In the genomic region with DNA sequence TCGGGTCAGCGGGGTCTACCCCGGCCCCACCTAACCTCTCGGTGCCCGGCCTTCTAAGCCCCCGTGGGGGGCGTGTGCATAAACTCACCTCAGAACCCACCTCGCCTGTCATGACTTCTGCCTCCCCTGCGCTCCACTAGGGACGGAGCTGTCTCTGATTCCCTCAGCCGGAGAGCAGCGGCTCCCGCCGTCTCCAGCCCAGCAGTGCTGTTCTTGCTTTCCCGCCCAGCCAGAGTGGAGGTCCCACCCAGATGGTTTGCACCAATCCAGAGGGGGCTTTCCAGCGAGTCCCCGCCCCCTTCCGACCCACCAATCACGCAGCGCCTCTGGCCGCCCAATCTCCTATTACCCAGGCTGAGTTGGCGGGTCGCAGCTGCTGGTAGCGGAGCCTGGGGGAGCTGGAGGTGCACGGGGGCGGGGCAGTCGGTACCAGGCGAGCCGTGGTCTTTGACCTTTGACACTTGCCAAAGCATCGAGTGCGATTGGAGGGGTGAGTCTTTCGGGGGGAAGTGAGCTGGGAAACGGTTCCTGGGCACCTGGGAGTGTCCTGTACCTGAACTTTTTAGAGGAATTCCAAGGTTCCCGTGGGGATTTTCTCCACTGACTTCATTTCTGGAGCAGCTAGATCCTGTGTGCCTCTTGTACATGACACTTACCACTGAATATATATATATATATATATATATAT, we compare ENCODE assay signal across 1 cellular context.
TF ChIP-seq lines count a peak whose summit lies in the region.

A gene (minus strand): TSS at position 220 of the 688 bp plus-strand sequence. CDS start 108 bp downstream, at position 112.

TF ChIP-seq in HepG2, 621 proteins besides CTCF, POLR2A, EP300 and RAD21 (continued from another document and continues in another):
- TF ChIP-seq, protein P1, sequence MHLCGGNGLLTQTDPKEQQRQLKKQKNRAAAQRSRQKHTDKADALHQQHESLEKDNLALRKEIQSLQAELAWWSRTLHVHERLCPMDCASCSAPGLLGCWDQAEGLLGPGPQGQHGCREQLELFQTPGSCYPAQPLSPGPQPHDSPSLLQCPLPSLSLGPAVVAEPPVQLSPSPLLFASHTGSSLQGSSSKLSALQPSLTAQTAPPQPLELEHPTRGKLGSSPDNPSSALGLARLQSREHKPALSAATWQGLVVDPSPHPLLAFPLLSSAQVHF (CRISPR knock-in tag; IDR thresholded peaks at IDR 0.05) = peak; percentile 83
- no peak for TF ChIP-seq TOE1 (CRISPR knock-in tag; IDR thresholded peaks at IDR 0.05)
- TF ChIP-seq SMAD3 (CRISPR knock-in tag; IDR thresholded peaks at IDR 0.05) = no peak
- no peak for TF ChIP-seq NFE2L1 (CRISPR knock-in tag; IDR thresholded peaks at IDR 0.05; ENCODE audit: borderline replicate concordance)
- no peak for TF ChIP-seq KLF12 (CRISPR knock-in tag; IDR thresholded peaks at IDR 0.05; ENCODE audit: borderline replicate concordance)
- no peak for TF ChIP-seq GPN1 (CRISPR knock-in tag; IDR thresholded peaks at IDR 0.05; ENCODE audit: borderline replicate concordance)
- TF ChIP-seq ZNF781 (CRISPR knock-in tag; IDR thresholded peaks at IDR 0.05; ENCODE audit: borderline replicate concordance, not compliant biosample characterization) = no peak
- TF ChIP-seq, protein P2, sequence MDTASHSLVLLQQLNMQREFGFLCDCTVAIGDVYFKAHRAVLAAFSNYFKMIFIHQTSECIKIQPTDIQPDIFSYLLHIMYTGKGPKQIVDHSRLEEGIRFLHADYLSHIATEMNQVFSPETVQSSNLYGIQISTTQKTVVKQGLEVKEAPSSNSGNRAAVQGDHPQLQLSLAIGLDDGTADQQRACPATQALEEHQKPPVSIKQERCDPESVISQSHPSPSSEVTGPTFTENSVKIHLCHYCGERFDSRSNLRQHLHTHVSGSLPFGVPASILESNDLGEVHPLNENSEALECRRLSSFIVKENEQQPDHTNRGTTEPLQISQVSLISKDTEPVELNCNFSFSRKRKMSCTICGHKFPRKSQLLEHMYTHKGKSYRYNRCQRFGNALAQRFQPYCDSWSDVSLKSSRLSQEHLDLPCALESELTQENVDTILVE (CRISPR knock-in tag; IDR thresholded peaks at IDR 0.05) = no peak
- TF ChIP-seq CENPX (CRISPR knock-in tag; IDR thresholded peaks at IDR 0.05) = no peak
- TF ChIP-seq ZNF317 (CRISPR knock-in tag; IDR thresholded peaks at IDR 0.05) = no peak; the same call in 1 of the 2 replicates
- peak; percentile 72 for TF ChIP-seq POLR2G (IDR thresholded peaks at IDR 0.05; ENCODE audit: low read depth, low read length)
- no peak for TF ChIP-seq JUN (CRISPR knock-in tag; IDR thresholded peaks at IDR 0.05)
- no peak for TF ChIP-seq FOXO1 (CRISPR knock-in tag; IDR thresholded peaks at IDR 0.05)
- TF ChIP-seq HMG20A (CRISPR knock-in tag; IDR thresholded peaks at IDR 0.05; ENCODE audit: borderline replicate concordance) = no peak
- TF ChIP-seq STAT5B (CRISPR knock-in tag; IDR thresholded peaks at IDR 0.05) = no peak
- peak; percentile 45; the same call in 1 of the 2 replicates for TF ChIP-seq CREM (IDR thresholded peaks at IDR 0.05)
- TF ChIP-seq CREM (CRISPR knock-in tag; IDR thresholded peaks at IDR 0.05) = no peak
- TF ChIP-seq ZFP36L1 (CRISPR knock-in tag; IDR thresholded peaks at IDR 0.05) = 0 out of 2 replicates have a peak, but pooled peaks have one; percentile 17
- TF ChIP-seq ZNF543 (CRISPR knock-in tag; IDR thresholded peaks at IDR 0.05) = 0 out of 2 replicates have a peak, but pooled peaks have one; percentile 57
- no peak for TF ChIP-seq FOXA1 (IDR thresholded peaks at IDR 0.05)
- no peak for TF ChIP-seq FOXA1 (CRISPR knock-in tag; IDR thresholded peaks at IDR 0.05)
- TF ChIP-seq, protein P3, sequence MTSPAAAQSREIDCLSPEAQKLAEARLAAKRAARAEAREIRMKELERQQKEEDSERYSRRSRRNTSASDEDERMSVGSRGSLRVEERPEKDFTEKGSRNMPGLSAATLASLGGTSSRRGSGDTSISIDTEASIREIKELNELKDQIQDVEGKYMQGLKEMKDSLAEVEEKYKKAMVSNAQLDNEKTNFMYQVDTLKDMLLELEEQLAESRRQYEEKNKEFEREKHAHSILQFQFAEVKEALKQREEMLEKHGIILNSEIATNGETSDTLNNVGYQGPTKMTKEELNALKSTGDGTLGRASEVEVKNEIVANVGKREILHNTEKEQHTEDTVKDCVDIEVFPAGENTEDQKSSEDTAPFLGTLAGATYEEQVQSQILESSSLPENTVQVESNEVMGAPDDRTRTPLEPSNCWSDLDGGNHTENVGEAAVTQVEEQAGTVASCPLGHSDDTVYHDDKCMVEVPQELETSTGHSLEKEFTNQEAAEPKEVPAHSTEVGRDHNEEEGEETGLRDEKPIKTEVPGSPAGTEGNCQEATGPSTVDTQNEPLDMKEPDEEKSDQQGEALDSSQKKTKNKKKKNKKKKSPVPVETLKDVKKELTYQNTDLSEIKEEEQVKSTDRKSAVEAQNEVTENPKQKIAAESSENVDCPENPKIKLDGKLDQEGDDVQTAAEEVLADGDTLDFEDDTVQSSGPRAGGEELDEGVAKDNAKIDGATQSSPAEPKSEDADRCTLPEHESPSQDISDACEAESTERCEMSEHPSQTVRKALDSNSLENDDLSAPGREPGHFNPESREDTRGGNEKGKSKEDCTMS (CRISPR knock-in tag; conservative IDR thresholded peaks at IDR 0.05) = no peak
- TF ChIP-seq EHMT2 (IDR thresholded peaks at IDR 0.05; ENCODE audit: borderline replicate concordance, low read depth, low read length) = no peak
- TF ChIP-seq, protein P4, sequence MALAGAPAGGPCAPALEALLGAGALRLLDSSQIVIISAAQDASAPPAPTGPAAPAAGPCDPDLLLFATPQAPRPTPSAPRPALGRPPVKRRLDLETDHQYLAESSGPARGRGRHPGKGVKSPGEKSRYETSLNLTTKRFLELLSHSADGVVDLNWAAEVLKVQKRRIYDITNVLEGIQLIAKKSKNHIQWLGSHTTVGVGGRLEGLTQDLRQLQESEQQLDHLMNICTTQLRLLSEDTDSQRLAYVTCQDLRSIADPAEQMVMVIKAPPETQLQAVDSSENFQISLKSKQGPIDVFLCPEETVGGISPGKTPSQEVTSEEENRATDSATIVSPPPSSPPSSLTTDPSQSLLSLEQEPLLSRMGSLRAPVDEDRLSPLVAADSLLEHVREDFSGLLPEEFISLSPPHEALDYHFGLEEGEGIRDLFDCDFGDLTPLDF (CRISPR knock-in tag; IDR thresholded peaks at IDR 0.05) = peak; percentile 92
- TF ChIP-seq ZNF713 (CRISPR knock-in tag; IDR thresholded peaks at IDR 0.05) = no peak
- TF ChIP-seq ZBTB7A (CRISPR knock-in tag; IDR thresholded peaks at IDR 0.05) = peak; percentile 66; the same call in 1 of the 2 replicates
- no peak for TF ChIP-seq ZNF564 (CRISPR knock-in tag; IDR thresholded peaks at IDR 0.05)
- TF ChIP-seq MLLT10 (CRISPR knock-in tag; IDR thresholded peaks at IDR 0.05) = no peak
- TF ChIP-seq ZBTB8A (CRISPR knock-in tag; IDR thresholded peaks at IDR 0.05; ENCODE audit: borderline replicate concordance, low read depth) = no peak
- peak; percentile 77; the same call in 1 of the 2 replicates for TF ChIP-seq ZNF772 (CRISPR knock-in tag; IDR thresholded peaks at IDR 0.05)
- TF ChIP-seq, protein P5, sequence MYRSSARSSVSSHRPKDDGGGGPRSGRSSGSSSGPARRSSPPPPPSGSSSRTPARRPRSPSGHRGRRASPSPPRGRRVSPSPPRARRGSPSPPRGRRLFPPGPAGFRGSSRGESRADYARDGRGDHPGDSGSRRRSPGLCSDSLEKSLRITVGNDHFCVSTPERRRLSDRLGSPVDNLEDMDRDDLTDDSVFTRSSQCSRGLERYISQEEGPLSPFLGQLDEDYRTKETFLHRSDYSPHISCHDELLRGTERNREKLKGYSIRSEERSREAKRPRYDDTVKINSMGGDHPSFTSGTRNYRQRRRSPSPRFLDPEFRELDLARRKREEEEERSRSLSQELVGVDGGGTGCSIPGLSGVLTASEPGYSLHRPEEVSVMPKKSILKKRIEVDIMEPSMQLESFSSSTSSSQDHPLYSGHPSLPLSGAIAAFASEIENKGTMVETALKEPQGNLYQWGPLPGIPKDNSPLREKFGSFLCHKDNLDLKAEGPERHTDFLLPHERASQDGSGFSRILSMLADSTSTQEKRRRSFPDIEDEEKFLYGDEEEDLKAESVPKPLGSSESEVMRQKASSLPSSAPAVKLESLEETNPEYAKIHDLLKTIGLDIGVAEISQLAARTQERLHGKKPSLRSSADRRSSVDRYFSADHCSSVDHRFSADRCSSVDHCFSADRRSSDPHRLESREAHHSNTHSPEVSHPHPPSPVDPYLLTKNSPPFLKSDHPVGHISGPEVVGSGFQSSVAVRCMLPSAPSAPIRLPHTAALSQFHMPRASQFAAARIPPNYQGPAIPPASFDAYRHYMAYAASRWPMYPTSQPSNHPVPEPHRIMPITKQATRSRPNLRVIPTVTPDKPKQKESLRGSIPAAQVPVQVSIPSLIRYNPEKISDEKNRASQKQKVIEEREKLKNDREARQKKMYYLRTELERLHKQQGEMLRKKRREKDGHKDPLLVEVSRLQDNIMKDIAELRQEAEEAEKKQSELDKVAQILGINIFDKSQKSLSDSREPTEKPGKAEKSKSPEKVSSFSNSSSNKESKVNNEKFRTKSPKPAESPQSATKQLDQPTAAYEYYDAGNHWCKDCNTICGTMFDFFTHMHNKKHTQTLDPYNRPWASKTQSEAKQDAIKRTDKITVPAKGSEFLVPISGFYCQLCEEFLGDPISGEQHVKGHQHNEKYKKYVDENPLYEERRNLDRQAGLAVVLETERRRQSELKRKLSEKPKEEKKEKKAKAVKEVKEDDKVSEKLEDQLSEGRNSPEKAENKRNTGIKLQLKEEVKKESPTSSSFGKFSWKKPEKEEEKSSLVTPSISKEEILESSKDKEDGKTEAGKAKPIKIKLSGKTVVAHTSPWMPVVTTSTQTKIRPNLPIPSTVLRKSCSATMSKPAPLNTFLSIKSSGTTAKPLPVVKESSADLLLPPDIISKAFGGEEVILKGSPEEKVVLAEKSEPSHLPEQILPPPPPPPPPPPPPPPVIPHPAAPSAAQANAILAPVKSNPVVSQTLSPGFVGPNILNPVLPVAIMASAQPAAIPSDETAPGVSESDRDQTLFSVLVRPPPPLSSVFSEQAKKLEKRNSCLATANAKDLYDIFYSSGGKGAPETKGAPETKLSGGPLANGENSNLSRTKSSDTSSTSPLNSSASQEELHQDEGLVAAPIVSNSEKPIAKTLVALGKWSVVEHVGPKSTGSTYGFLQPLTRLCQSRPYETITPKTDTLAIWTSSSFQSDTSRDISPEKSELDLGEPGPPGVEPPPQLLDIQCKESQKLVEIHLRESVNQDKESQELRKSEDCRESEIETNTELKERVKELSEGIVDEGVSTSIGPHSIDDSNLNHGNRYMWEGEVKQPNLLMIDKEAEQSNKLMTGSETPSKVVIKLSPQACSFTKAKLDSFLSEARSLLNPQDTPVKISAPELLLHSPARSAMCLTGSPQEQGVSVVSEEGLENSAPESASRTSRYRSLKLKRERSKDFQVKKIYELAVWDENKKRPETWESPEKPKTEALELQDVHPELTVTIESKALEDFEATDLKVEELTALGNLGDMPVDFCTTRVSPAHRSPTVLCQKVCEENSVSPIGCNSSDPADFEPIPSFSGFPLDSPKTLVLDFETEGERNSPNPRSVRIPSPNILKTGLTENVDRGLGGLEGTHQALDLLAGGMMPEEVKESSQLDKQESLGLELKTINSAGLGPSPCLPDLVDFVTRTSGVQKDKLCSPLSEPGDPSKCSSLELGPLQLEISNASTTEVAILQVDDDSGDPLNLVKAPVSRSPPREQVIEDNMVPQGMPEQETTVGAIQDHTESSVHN (CRISPR knock-in tag; IDR thresholded peaks at IDR 0.05) = no peak; the same call in 1 of the 2 replicates
- TF ChIP-seq ZNF33A (CRISPR knock-in tag; IDR thresholded peaks at IDR 0.05; ENCODE audit: borderline replicate concordance) = no peak
- TF ChIP-seq SNAI1 (CRISPR knock-in tag; IDR thresholded peaks at IDR 0.05; ENCODE audit: borderline replicate concordance) = no peak
- 0 out of 2 replicates have a peak, but pooled peaks have one; percentile 20 for TF ChIP-seq THAP11 (CRISPR knock-in tag; IDR thresholded peaks at IDR 0.05)
- TF ChIP-seq TSC22D2 (CRISPR knock-in tag; IDR thresholded peaks at IDR 0.05; ENCODE audit: borderline replicate concordance) = no peak
- TF ChIP-seq PPARG (CRISPR knock-in tag; conservative IDR thresholded peaks at IDR 0.05) = no peak
- TF ChIP-seq, protein P6, sequence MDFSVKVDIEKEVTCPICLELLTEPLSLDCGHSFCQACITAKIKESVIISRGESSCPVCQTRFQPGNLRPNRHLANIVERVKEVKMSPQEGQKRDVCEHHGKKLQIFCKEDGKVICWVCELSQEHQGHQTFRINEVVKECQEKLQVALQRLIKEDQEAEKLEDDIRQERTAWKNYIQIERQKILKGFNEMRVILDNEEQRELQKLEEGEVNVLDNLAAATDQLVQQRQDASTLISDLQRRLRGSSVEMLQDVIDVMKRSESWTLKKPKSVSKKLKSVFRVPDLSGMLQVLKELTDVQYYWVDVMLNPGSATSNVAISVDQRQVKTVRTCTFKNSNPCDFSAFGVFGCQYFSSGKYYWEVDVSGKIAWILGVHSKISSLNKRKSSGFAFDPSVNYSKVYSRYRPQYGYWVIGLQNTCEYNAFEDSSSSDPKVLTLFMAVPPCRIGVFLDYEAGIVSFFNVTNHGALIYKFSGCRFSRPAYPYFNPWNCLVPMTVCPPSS (IDR thresholded peaks at IDR 0.05) = no peak
- TF ChIP-seq HDAC1 (CRISPR knock-in tag; IDR thresholded peaks at IDR 0.05) = peak; percentile 97
- TF ChIP-seq ZC3H13 (CRISPR knock-in tag; IDR thresholded peaks at IDR 0.05) = peak; percentile 76
- no peak for TF ChIP-seq RARA (CRISPR knock-in tag; IDR thresholded peaks at IDR 0.05)
- TF ChIP-seq, protein P7, sequence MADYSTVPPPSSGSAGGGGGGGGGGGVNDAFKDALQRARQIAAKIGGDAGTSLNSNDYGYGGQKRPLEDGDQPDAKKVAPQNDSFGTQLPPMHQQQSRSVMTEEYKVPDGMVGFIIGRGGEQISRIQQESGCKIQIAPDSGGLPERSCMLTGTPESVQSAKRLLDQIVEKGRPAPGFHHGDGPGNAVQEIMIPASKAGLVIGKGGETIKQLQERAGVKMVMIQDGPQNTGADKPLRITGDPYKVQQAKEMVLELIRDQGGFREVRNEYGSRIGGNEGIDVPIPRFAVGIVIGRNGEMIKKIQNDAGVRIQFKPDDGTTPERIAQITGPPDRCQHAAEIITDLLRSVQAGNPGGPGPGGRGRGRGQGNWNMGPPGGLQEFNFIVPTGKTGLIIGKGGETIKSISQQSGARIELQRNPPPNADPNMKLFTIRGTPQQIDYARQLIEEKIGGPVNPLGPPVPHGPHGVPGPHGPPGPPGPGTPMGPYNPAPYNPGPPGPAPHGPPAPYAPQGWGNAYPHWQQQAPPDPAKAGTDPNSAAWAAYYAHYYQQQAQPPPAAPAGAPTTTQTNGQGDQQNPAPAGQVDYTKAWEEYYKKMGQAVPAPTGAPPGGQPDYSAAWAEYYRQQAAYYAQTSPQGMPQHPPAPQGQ (CRISPR knock-in tag; IDR thresholded peaks at IDR 0.05; ENCODE audit: borderline replicate concordance) = no peak
- TF ChIP-seq POGZ (CRISPR knock-in tag; IDR thresholded peaks at IDR 0.05) = peak; percentile 72; the same call in 1 of the 2 replicates
- TF ChIP-seq ZNF350 (CRISPR knock-in tag; IDR thresholded peaks at IDR 0.05; ENCODE audit: borderline replicate concordance, low read depth) = no peak; the same call in 1 of the 2 replicates
- no peak for TF ChIP-seq TARDBP (CRISPR knock-in tag; IDR thresholded peaks at IDR 0.05)
- peak; percentile 65; the same call in 1 of the 2 replicates for TF ChIP-seq EED (CRISPR knock-in tag; IDR thresholded peaks at IDR 0.05)
- TF ChIP-seq JUND (CRISPR knock-in tag; IDR thresholded peaks at IDR 0.05) = no peak
- no peak for TF ChIP-seq ZNF724P (CRISPR knock-in tag; IDR thresholded peaks at IDR 0.05; ENCODE audit: borderline replicate concordance)
